Comparison of ENCODE assay signal across 9 cellular contexts in genomic region chr6:112027942-112028674, GRCh38. TPM values are rescaled to one million over a fixed set of nuclear protein-coding genes. Genes with fewer than 3 reads are reported as not detected.
A peak's percentile ranks its signal among the peaks of the same experiment; 100 is the strongest.
DNase-seq lines count a peak whose midpoint lies in the region; ATAC-seq, FAIRE-seq and TF ChIP-seq lines count a peak whose summit lies in the region.
"Had no signal": no experiment of that assay in that cellular context is flagged by ENCODE, and none has a peak within 500 bp of the region (broad histone marks: within the 10 kb centered on the region; RNA-seq: fewer than 3 reads in every experiment).

No MANE protein-coding gene starts in this region.

- H3K4me3 Mint-ChIP-seq in CD4-positive, alpha-beta memory T cell, result peak overlapping the region; percentile 49 to 91 (median 74)

- ATAC-seq in GM21515 (IDR thresholded peaks at IDR 0.05; ENCODE audit: unreplicated experiment) (peak; percentile 65), GM21381 (IDR thresholded peaks at IDR 0.05; ENCODE audit: unreplicated experiment) (no peak)

- H3K27me3 Mint-ChIP-seq in CD4-positive, alpha-beta memory T cell, result no peaks in the 10 kb centered on the region

- peaks cover 3 to 14% of the 10 kb centered on the region in 2 donors for H3K36me3 Mint-ChIP-seq in CD4-positive, alpha-beta memory T cell

- H3K36me3 ChIP-seq in CD4-positive, alpha-beta memory T cell (ENCODE audit: insufficient read depth, low read length), result no peaks in the 10 kb centered on the region

- peak overlapping the region; percentile 84 to 98 (median 94) for H3K27ac Mint-ChIP-seq in CD4-positive, alpha-beta memory T cell

- H3K27me3 ChIP-seq in CD4-positive, alpha-beta memory T cell (ENCODE audit: insufficient read depth, low read length), result no peaks in the 10 kb centered on the region

- no peaks in the 10 kb centered on the region for H3K9me3 ChIP-seq in CD4-positive, alpha-beta memory T cell (ENCODE audit: control insufficient read depth in 1 of 2, low read length in 2 of 2)

- CTCF ChIA-PET in CD4-positive, alpha-beta memory T cell (lab: Charles Lee; ENCODE audit: partially characterized antibody), result interaction anchor here (1.0 to 5.0 kb wide), 19 partner anchors 8 to 769 kb away, joined by 3 to 184 read pairs (median 4); a partner anchor contains a TSS

- intact Hi-C loops in CD4-positive, alpha-beta memory T cell (cut with micrococcal nuclease), result loop anchor here (1.0 kb wide), 2 partner anchors 11 to 15 kb away; no protein-coding TSS in a partner anchor

- POLR2A ChIA-PET in CD4-positive, alpha-beta memory T cell (lab: Charles Lee; ENCODE audit: partially characterized antibody), result interaction anchor here (0.7 to 4.7 kb wide), 18 partner anchors 9 to 318 kb away, joined by 3 to 85 read pairs (median 6); partner anchors contain the start of gene FYN

- H3K4me1 ChIP-seq in CD4-positive, alpha-beta memory T cell (ENCODE audit: insufficient read depth, low read length), result peaks cover 67% of the 10 kb centered on the region

- no peak for FAIRE-seq in D721Med (lab: Jason Lieb, UNC)

- peaks cover 47 to 69% (median 59%) of the 10 kb centered on the region in 4 donors for H3K4me1 Mint-ChIP-seq in CD4-positive, alpha-beta memory T cell

- peak; percentile 79 to 85 (median 83) for DNase-seq in CD4-positive, alpha-beta memory T cell
- DNase-seq in T-helper 22 cell (ENCODE audit: low read depth) (peak; percentile 32), fibroblast of villous mesenchyme (ENCODE audit: low read depth) (peak; percentile 83), D721Med (ENCODE audit: insufficient read length, low spot score) (no peak), putamen (ENCODE audit: low spot score) (no peak), Ammon's horn (ENCODE audit: low spot score) (no peak)

- H3K4me3 ChIP-seq in CD4-positive, alpha-beta memory T cell (ENCODE audit: low read length in 2 of 2), result peak overlapping the region in 1 of 2 donors; percentile 5
- no peak overlapping the region for H3K4me3 ChIP-seq in fibroblast of villous mesenchyme (ENCODE audit: low read depth, low read length)

- peaks cover 3 to 14% (median 10%) of the 10 kb centered on the region in 8 donors for H3K9me3 Mint-ChIP-seq in CD4-positive, alpha-beta memory T cell

- no peak for TF ChIP-seq CTCF in fibroblast of villous mesenchyme (IDR thresholded peaks at IDR 0.05; ENCODE audit: insufficient read depth, low read depth, low read length)
- no peak for TF ChIP-seq CTCF in D721Med (IDR thresholded peaks at IDR 0.05; ENCODE audit: insufficient read depth, missing control alignments)

- H3K27ac ChIP-seq in CD4-positive, alpha-beta memory T cell (ENCODE audit: low read depth, low read length), result peak overlapping the region; percentile 61

RNA-seq across cellular contexts. Expression of gene CCN6, which starts 25.8 kb away (rescaled TPM):
- total RNA-seq in CD4-positive, alpha-beta memory T cell, result not detected
- polyA plus RNA-seq in CD4-positive, alpha-beta memory T cell, result under 1 TPM in 1 of 2 donors, not detected in 1; 0.09 TPM
- total RNA-seq in fibroblast of villous mesenchyme, result not detected in 2 replicates
- total RNA-seq: SK-MEL-5 had no signal

RNA-seq across cellular contexts. Expression of gene TUBE1, which starts 59.2 kb away (rescaled TPM):
- total RNA-seq in CD4-positive, alpha-beta memory T cell, result 10 to 100 TPM; 40.6 to 45.2 TPM
- polyA plus RNA-seq in CD4-positive, alpha-beta memory T cell, result 10 to 100 TPM; 15.6 to 19.0 TPM
- total RNA-seq in fibroblast of villous mesenchyme, result 31.5 and 38.7 TPM in 2 replicates

RNA-seq across cellular contexts. Expression of gene FAM229B, which starts 59.3 kb away (rescaled TPM):
- 1 to 10 TPM; 1.7 to 1.9 TPM for total RNA-seq in CD4-positive, alpha-beta memory T cell
- 1 to 10 TPM; 3.8 to 7.6 TPM for polyA plus RNA-seq in CD4-positive, alpha-beta memory T cell
- 8.6 and 18.0 TPM in 2 replicates for total RNA-seq in fibroblast of villous mesenchyme

Comparison
In these comparisons a context has a peak if more than half of its experiments do, and no peak if none do; other contexts are left out.
1. DNase-seq: peak in CD4-positive, alpha-beta memory T cell (5 of 5), T-helper 22 cell (single experiment) and fibroblast of villous mesenchyme (single experiment); none in D721Med (single experiment), putamen (single experiment) and Ammon's horn (single experiment).